8 cellular contexts compared by ENCODE assay signal in genomic region chr4:151760713-151761661, GRCh38. TPM values are rescaled to one million over a fixed set of nuclear protein-coding genes. Genes with fewer than 3 reads are reported as not detected.
DNase-seq lines count a peak whose midpoint lies in the region; ATAC-seq and TF ChIP-seq lines count a peak whose summit lies in the region.

Gene GATB (minus strand): TSS chr4:151761007. CDS start chr4:151760982, 25 bp downstream.

- TF ChIP-seq CTCF in VCaP (conservative IDR thresholded peaks at IDR 0.05), result peak; percentile 73
- no peak for TF ChIP-seq CTCF in breast epithelium (IDR thresholded peaks at IDR 0.05)

- H3K27me3 ChIP-seq in breast epithelium, result no peaks in the 10 kb centered on the region
- H3K27me3 ChIP-seq in iPS-20b (ENCODE audit: insufficient read depth, low read length), result no peaks in the 10 kb centered on the region; the same call in 1 of the 2 replicates

- no peaks in the 10 kb centered on the region for H3K36me3 ChIP-seq in breast epithelium
- 0 out of 2 replicates have a peak, but pooled peaks cover 5% of the 10 kb centered on the region for H3K36me3 ChIP-seq in iPS-20b (ENCODE audit: insufficient read depth, low read depth, low read length)

- H3K4me1 ChIP-seq in breast epithelium (peaks cover 0 to 7% of the 10 kb centered on the region in 2 donors), iPS-20b (ENCODE audit: insufficient read depth, low read length) (peaks cover 4% of the 10 kb centered on the region; the same call in 1 of the 2 replicates)

- H3K27ac ChIP-seq in VCaP (peak within 1 kb of the TSS; percentile 51; the same call in 1 of the 2 replicates), breast epithelium (peak within 1 kb of the TSS; percentile 71 to 84), iPS-20b (ENCODE audit: low read length) (peak within 1 kb of the TSS; percentile 18), skin epidermis (peak within 1 kb of the TSS; percentile 52 to 89 (median 79))

- H3K4me3 ChIP-seq in breast epithelium, result peak within 1 kb of the TSS; percentile 64 to 93 (median 81)
- peak within 1 kb of the TSS; percentile 94 for H3K4me3 ChIP-seq in iPS-20b (ENCODE audit: low read length)
- peak within 1 kb of the TSS; percentile 58 to 77 (median 68) for H3K4me3 ChIP-seq in skin epidermis

- H3K9me3 ChIP-seq in breast epithelium (no peaks in the 10 kb centered on the region), iPS-20b (ENCODE audit: insufficient read depth, low read depth, low read length) (no peaks in the 10 kb centered on the region)

- peak; percentile 99 for ATAC-seq in GM18873 (IDR thresholded peaks at IDR 0.05; ENCODE audit: low FRiP score, unreplicated experiment)
- peak; percentile 99 for ATAC-seq in HG03139 (IDR thresholded peaks at IDR 0.05; ENCODE audit: unreplicated experiment)

- intact Hi-C loops in breast epithelium (cut with DNase I; ENCODE audit: low total_unique reads), result no loop called here

- TF ChIP-seq POLR2A in breast epithelium (IDR thresholded peaks at IDR 0.05), result peak; percentile 39

- DNase-seq in AG08395 (ENCODE audit: low spot score) (peak; percentile 97), NCI-H2196 treated with DMSO at 0.1 percent for 48 hours (lab: John Stamatoyannopoulos, UW; ENCODE audit: unreplicated experiment) (peak; percentile 61), breast epithelium (ENCODE audit: low spot score in 2 of 2) (peak; percentile 86 to 92)

- peak within 1 kb of the TSS; percentile 97 for H3K9ac ChIP-seq in iPS-20b (ENCODE audit: low read depth, low read length)

RNA-seq across cellular contexts. Expression of gene GATB, which starts in this region (rescaled TPM):
- 10 to 100 TPM; 12.8 to 26.6 (median 20.6) TPM for total RNA-seq in breast epithelium

Comparison
In these comparisons a context has a peak if more than half of its experiments do, and no peak if none do; other contexts are left out.
1. Peak in every context shown above with its lines: DNase-seq, ATAC-seq, H3K4me3 ChIP-seq and H3K27ac ChIP-seq.
2. H3K27ac ChIP-seq: peak in every context shown above with its lines; median percentile 79 in skin epidermis; 78 in breast epithelium; 51 in VCaP; 18 in iPS-20b.